In the genomic region with DNA sequence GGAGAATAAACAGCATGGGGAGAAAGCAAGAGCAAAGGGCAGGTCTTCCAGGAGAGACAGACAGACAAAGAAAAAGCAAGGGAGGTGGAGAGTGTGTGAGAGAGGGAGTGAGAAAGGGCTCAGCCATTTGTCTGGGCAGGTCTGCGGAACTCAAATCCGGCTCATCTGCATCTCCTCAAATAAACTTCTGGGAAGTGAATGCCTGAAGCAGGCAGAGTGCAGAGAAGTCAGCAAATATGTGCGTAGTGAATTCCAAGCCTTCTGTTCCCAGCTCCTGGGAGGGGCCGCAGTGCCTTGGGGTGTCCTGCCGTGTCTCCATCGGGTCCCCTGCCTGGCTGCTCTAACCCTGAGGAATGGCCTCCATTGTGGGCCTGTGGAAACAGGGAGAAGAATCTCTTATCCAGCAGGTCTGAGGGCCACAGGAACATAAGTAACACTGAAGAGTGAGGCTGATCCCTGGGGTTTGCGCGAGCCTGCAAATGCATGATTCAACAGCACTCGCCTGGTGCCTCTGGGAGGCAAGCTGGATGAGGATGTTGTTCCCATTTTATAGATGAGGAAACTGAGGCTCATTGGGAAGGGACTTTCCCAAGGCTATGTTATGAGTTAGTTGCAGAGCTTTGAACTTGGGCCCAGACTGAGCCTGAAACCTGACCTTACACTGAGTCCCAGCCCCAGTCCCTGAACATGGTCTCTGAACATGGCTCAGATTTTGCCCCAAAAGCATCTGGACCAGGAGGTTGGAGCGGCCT, we compare ENCODE assay signal across 16 cellular contexts. TPM values are rescaled to one million over a fixed set of nuclear protein-coding genes. Genes with fewer than 3 reads are reported as not detected.
"Had no signal": no experiment of that assay in that cellular context is flagged by ENCODE, and none has a peak within 500 bp of the region (broad histone marks: within the 10 kb centered on the region; RNA-seq: fewer than 3 reads in every experiment).

No MANE protein-coding gene starts in this region.

- H3K9me3 Mint-ChIP-seq: activated T-cell treated with anti-CD3 and anti-CD28 coated beads, Interleukin-2, amount 50 U/mL, for 24 hours; nephron progenitor cell had no signal

- H3K4me3 Mint-ChIP-seq: activated naive CD8-positive, alpha-beta T cell; activated T-cell treated with anti-CD3 and anti-CD28 coated beads, Interleukin-2, amount 50 U/mL, for 24 hours; nephron progenitor cell; T-helper 17 cell had no signal

- DNase-seq: activated effector memory CD4-positive, alpha-beta T cell treated with anti-CD3 and anti-CD28 coated beads, Interleukin-2, amount 50 U/mL, for 16 hours; activated T-cell treated with anti-CD3 and anti-CD28 coated beads, Interleukin-2, amount 50 U/mL, for 24 hours; amygdala; dorsolateral prefrontal cortex; hippocampal formation; left cardiac atrium; nephron progenitor cell; retina; T-helper 17 cell; tibial artery had no signal

- H3K4me3 ChIP-seq: dorsolateral prefrontal cortex, smooth muscle cell, tibial artery, vagina had no signal

- H3K9ac ChIP-seq: parathyroid adenoma had no signal

- H3K9me3 ChIP-seq: tibial artery, vagina had no signal

- H3K4me1 ChIP-seq: parathyroid adenoma, tibial artery had no signal

- H2AFZ ChIP-seq: parathyroid adenoma had no signal

- H3K79me2 ChIP-seq: parathyroid adenoma had no signal

- ATAC-seq: left cardiac atrium, SK-N-SH treated with all-trans-retinoic acid at 6 μM for 48 hours, T-helper 17 cell had no signal

- H3K27ac ChIP-seq: dorsolateral prefrontal cortex, parathyroid adenoma, tibial artery, vagina had no signal

- H3K27me3 ChIP-seq: dorsolateral prefrontal cortex, vagina had no signal

- H3K27ac Mint-ChIP-seq: activated naive CD8-positive, alpha-beta T cell; activated T-cell treated with anti-CD3 and anti-CD28 coated beads, Interleukin-2, amount 50 U/mL, for 24 hours; nephron progenitor cell; T-helper 17 cell had no signal

- H3K4me2 ChIP-seq: smooth muscle cell had no signal

- H3K36me3 ChIP-seq: tibial artery, vagina had no signal

RNA-seq across cellular contexts. Expression of a gene that starts 27.5 kb away (rescaled TPM):
- total RNA-seq: cerebellum, smooth muscle cell, vagina had no signal
